Comparison of ENCODE assay signal across 9 cellular contexts in genomic region chr9:127444921-127445850, GRCh38. TPM values are rescaled to one million over a fixed set of nuclear protein-coding genes. Genes with fewer than 3 reads are reported as not detected.
DNase-seq lines count a peak whose midpoint lies in the region; ATAC-seq and TF ChIP-seq lines count a peak whose summit lies in the region.
"Had no signal": no experiment of that assay in that cellular context is flagged by ENCODE, and none has a peak within 500 bp of the region (broad histone marks: within the 10 kb centered on the region; RNA-seq: fewer than 3 reads in every experiment).

No MANE protein-coding gene starts in this region.

- no peaks in the 10 kb centered on the region for H3K9me3 ChIP-seq in right lobe of liver
- H3K9me3 ChIP-seq: esophagus muscularis mucosa had no signal

- H3K36me3 ChIP-seq in right lobe of liver = peaks cover 5 to 59% (median 29%) of the 10 kb centered on the region in 4 donors

- peak overlapping the region in 1 of 3 donors; percentile 10 for H3K27ac ChIP-seq in right lobe of liver

- peaks cover 18% of the 10 kb centered on the region for H3K4me1 Mint-ChIP-seq in activated T-helper 17 cell treated with anti-CD3 and anti-CD28 coated beads, Interleukin-2, amount 50 U/mL, for 72 hours

- no peaks in the 10 kb centered on the region for H3K27me3 Mint-ChIP-seq in activated T-helper 17 cell treated with anti-CD3 and anti-CD28 coated beads, Interleukin-2, amount 50 U/mL, for 72 hours

- TF ChIP-seq POLR2A in right lobe of liver (IDR thresholded peaks at IDR 0.05) = no peak

- H3K36me3 Mint-ChIP-seq in activated T-helper 17 cell treated with anti-CD3 and anti-CD28 coated beads, Interleukin-2, amount 50 U/mL, for 72 hours (ENCODE audit: low read depth) = peaks cover 100% of the 10 kb centered on the region

- DNase-seq in G401 (ENCODE audit: low spot score) (peak; percentile 25), HT-29 (ENCODE audit: low spot score) (peak; percentile 32), right lobe of liver (no peak)
- DNase-seq: activated effector memory CD4-positive, alpha-beta T cell treated with anti-CD3 and anti-CD28 coated beads, Interleukin-2, amount 50 U/mL, for 16 hours had no signal

- no peak for ATAC-seq in activated T-helper 17 cell treated with anti-CD3 and anti-CD28 coated beads, Interleukin-2, amount 50 U/mL, for 72 hours (replicated peaks)
- ATAC-seq in right lobe of liver (peak in 3 of 4 donors; percentile 20 to 76 (median 53)), HG03025 (IDR thresholded peaks at IDR 0.05; ENCODE audit: low FRiP score, unreplicated experiment) (no peak), HG02642 (IDR thresholded peaks at IDR 0.05; ENCODE audit: poor library complexity, unreplicated experiment) (no peak), GM21786 (IDR thresholded peaks at IDR 0.05; ENCODE audit: unreplicated experiment) (no peak)

- peak overlapping the region; percentile 17 for H3K27ac Mint-ChIP-seq in activated T-helper 17 cell treated with anti-CD3 and anti-CD28 coated beads, Interleukin-2, amount 50 U/mL, for 72 hours

- H3K27me3 ChIP-seq in right lobe of liver = no peaks in the 10 kb centered on the region
- H3K27me3 ChIP-seq: esophagus muscularis mucosa had no signal

- 86% methylated on average over 13 of the region's 15 CpGs for WGBS in right lobe of liver (ENCODE audit: insufficient coverage, low coverage, low lambda C conversion rate, missing lambda C conversion rate)

- in situ Hi-C loops in G401 (cut with HindIII; ENCODE audit: low sequenced_read_pairs) = no loop called here

- no peaks in the 10 kb centered on the region for H3K9me3 Mint-ChIP-seq in activated T-helper 17 cell treated with anti-CD3 and anti-CD28 coated beads, Interleukin-2, amount 50 U/mL, for 72 hours

- H3K4me3 ChIP-seq in right lobe of liver = no peak overlapping the region
- H3K4me3 ChIP-seq: esophagus muscularis mucosa had no signal

- H3K4me1 ChIP-seq in right lobe of liver = peaks cover 0 to 32% (median 5%) of the 10 kb centered on the region in 4 donors

- TF ChIP-seq CTCF in right lobe of liver (IDR thresholded peaks at IDR 0.05) = no peak

- intact Hi-C loops in right lobe of liver (cut with DNase I) = no loop called here

- H3K4me3 Mint-ChIP-seq in activated T-helper 17 cell treated with anti-CD3 and anti-CD28 coated beads, Interleukin-2, amount 50 U/mL, for 72 hours = no peak overlapping the region

RNA-seq across cellular contexts. Expression of gene RPL12, which starts 6.0 kb away (rescaled TPM):
- 1,861 and 2,468 TPM in 2 replicates for total RNA-seq in G401 (2014; rRNA removed; shearing (Covaris generic))
- total RNA-seq in HT-29 (2014; rRNA removed; shearing (Covaris generic)) = 1,249 and 1,284 TPM in 2 replicates
- total RNA-seq in activated T-helper 17 cell treated with anti-CD3 and anti-CD28 coated beads, Interleukin-2, amount 50 U/mL, for 72 hours = 1,000 to 10,000 TPM; 1,178 to 1,829 TPM
- 100 to 1,000 TPM; 271 to 907 (median 364) TPM for total RNA-seq in right lobe of liver

RNA-seq across cellular contexts. Expression of gene LRSAM1, which starts 6.1 kb away (rescaled TPM):
- 20.0 and 20.7 TPM in 2 replicates for total RNA-seq in G401 (2014; rRNA removed; shearing (Covaris generic))
- 14.9 and 20.6 TPM in 2 replicates for total RNA-seq in HT-29 (2014; rRNA removed; shearing (Covaris generic))
- 10 to 100 TPM; 22.0 to 33.5 TPM for total RNA-seq in activated T-helper 17 cell treated with anti-CD3 and anti-CD28 coated beads, Interleukin-2, amount 50 U/mL, for 72 hours
- total RNA-seq in right lobe of liver = 10 to 100 TPM in 5 of 6 experiments, 1 to 10 TPM in 1; 9.4 to 13.3 (median 12.1) TPM

RNA-seq across cellular contexts. Expression of gene ZNF79, which starts 21.0 kb away (rescaled TPM):
- total RNA-seq in G401 (2014; rRNA removed; shearing (Covaris generic)) = 4.8 and 8.8 TPM in 2 replicates
- 5.6 and 9.3 TPM in 2 replicates for total RNA-seq in HT-29 (2014; rRNA removed; shearing (Covaris generic))
- total RNA-seq in activated T-helper 17 cell treated with anti-CD3 and anti-CD28 coated beads, Interleukin-2, amount 50 U/mL, for 72 hours = 10 to 100 TPM; 10.1 to 11.3 TPM
- 1 to 10 TPM; 2.5 to 4.6 (median 3.5) TPM for total RNA-seq in right lobe of liver

RNA-seq across cellular contexts. Expression of gene SLC2A8, which starts 48.2 kb away (rescaled TPM):
- 32.7 and 33.0 TPM in 2 replicates for total RNA-seq in G401 (2014; rRNA removed; shearing (Covaris generic))
- 36.2 and 37.5 TPM in 2 replicates for total RNA-seq in HT-29 (2014; rRNA removed; shearing (Covaris generic))
- 1 to 10 TPM; 3.0 TPM for total RNA-seq in activated T-helper 17 cell treated with anti-CD3 and anti-CD28 coated beads, Interleukin-2, amount 50 U/mL, for 72 hours
- total RNA-seq in right lobe of liver = 10 to 100 TPM; 16.2 to 25.0 (median 18.8) TPM

Comparison
In these comparisons a context has a peak if more than half of its experiments do, and no peak if none do; other contexts are left out.
1. DNase-seq: peak in G401 (single experiment) and HT-29 (single experiment); none in right lobe of liver (0 of 3).
2. ATAC-seq: peak in right lobe of liver (3 of 4); none in activated T-helper 17 cell treated with anti-CD3 and anti-CD28 coated beads, Interleukin-2, amount 50 U/mL, for 72 hours (single experiment), HG03025 (single experiment), HG02642 (single experiment) and GM21786 (single experiment).